Comparison of ENCODE assay signal across 1 cellular context in genomic region chr11:126293726-126294125, GRCh38.
TF ChIP-seq lines count a peak whose summit lies in the region.

No MANE protein-coding gene starts in this region.

TF ChIP-seq in HCT116, 20 proteins besides CTCF, POLR2A, EP300 and RAD21 (continued from another document):
- TF ChIP-seq, protein P1, sequence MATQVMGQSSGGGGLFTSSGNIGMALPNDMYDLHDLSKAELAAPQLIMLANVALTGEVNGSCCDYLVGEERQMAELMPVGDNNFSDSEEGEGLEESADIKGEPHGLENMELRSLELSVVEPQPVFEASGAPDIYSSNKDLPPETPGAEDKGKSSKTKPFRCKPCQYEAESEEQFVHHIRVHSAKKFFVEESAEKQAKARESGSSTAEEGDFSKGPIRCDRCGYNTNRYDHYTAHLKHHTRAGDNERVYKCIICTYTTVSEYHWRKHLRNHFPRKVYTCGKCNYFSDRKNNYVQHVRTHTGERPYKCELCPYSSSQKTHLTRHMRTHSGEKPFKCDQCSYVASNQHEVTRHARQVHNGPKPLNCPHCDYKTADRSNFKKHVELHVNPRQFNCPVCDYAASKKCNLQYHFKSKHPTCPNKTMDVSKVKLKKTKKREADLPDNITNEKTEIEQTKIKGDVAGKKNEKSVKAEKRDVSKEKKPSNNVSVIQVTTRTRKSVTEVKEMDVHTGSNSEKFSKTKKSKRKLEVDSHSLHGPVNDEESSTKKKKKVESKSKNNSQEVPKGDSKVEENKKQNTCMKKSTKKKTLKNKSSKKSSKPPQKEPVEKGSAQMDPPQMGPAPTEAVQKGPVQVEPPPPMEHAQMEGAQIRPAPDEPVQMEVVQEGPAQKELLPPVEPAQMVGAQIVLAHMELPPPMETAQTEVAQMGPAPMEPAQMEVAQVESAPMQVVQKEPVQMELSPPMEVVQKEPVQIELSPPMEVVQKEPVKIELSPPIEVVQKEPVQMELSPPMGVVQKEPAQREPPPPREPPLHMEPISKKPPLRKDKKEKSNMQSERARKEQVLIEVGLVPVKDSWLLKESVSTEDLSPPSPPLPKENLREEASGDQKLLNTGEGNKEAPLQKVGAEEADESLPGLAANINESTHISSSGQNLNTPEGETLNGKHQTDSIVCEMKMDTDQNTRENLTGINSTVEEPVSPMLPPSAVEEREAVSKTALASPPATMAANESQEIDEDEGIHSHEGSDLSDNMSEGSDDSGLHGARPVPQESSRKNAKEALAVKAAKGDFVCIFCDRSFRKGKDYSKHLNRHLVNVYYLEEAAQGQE (IDR thresholded peaks at IDR 0.05; ENCODE audit: low read depth) = no peak
- no peak for TF ChIP-seq ELF1 (IDR thresholded peaks at IDR 0.05; ENCODE audit: borderline replicate concordance, low read depth)
